In the genomic region with DNA sequence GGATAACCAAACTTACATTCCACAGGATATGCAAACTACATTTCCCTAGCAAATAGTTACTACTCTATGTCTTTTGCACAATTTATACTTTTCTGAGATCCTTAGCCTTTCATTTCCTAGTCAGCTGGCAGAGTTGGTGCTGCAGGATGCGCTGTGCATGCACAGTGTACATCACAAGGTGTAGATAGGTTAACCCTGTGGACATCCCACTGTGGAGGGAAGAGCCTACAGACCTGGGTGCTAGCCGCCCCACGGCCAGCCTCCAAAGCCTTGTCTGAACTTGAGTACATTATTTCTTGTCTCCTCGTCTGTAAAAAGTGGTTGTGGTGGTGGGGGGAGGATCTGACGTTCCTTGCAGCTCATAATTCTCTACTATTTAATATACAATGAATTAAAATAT, we compare ENCODE assay signal across 9 cellular contexts. TPM values are rescaled to one million over a fixed set of nuclear protein-coding genes. Genes with fewer than 3 reads are reported as not detected.
DNase-seq lines count a peak whose midpoint lies in the region; ATAC-seq and TF ChIP-seq lines count a peak whose summit lies in the region.
"Had no signal": no experiment of that assay in that cellular context is flagged by ENCODE, and none has a peak within 500 bp of the region (broad histone marks: within the 10 kb centered on the region; RNA-seq: fewer than 3 reads in every experiment).

No MANE protein-coding gene starts in this region.

- H3K4me1 ChIP-seq in breast epithelium (peaks cover 6 to 22% of the 10 kb centered on the region in 2 donors), mammary epithelial cell (ENCODE audit: insufficient read depth, low read length) (peaks cover 45% of the 10 kb centered on the region), thymus (ENCODE audit: control insufficient read depth, insufficient read depth, low read length) (peaks cover 14% of the 10 kb centered on the region)

- no peaks in the 10 kb centered on the region for H3K9me3 Mint-ChIP-seq in activated T-helper 2 cell treated with anti-CD3 and anti-CD28 coated beads, Interferon-gamma antibody, Interleukin-2, Interleukin-4, amounts not matched to agents 10 μg/mL and 5 μg/mL and 100 μg/mL, durations not matched to agents 14 hours and 24 hours and 36 hours

- ATAC-seq in SK-N-SH treated with all-trans-retinoic acid at 6 μM for 48 hours (no peak), HG02970 (IDR thresholded peaks at IDR 0.05; ENCODE audit: low FRiP score, unreplicated experiment) (no peak)

- peaks cover 63% of the 10 kb centered on the region for H3K4me1 Mint-ChIP-seq in activated T-helper 2 cell treated with anti-CD3 and anti-CD28 coated beads, Interferon-gamma antibody, Interleukin-2, Interleukin-4, amounts not matched to agents 10 μg/mL and 5 μg/mL and 100 μg/mL, durations not matched to agents 14 hours and 24 hours and 36 hours (ENCODE audit: low read depth)

- H3K4me3 ChIP-seq in breast epithelium (peak overlapping the region in 2 of 3 donors; percentile 72 to 75), mammary epithelial cell (replicated peaks in 1 of 3; ENCODE audit: insufficient read depth in 1 of 3, low read depth in 2 of 3, low read length in 3 of 3) (no peak overlapping the region), kidney epithelial cell (ENCODE audit: low read depth, low read length) (peak overlapping the region; percentile 63), thymus (ENCODE audit: low read length) (no peak overlapping the region), dorsolateral prefrontal cortex (peak overlapping the region in 5 of 59 donors; percentile 13 to 62 (median 28))

- no peaks in the 10 kb centered on the region for H3K27me3 Mint-ChIP-seq in activated T-helper 2 cell treated with anti-CD3 and anti-CD28 coated beads, Interferon-gamma antibody, Interleukin-2, Interleukin-4, amounts not matched to agents 10 μg/mL and 5 μg/mL and 100 μg/mL, durations not matched to agents 14 hours and 24 hours and 36 hours (ENCODE audit: low read depth)

- TF ChIP-seq CTCF in breast epithelium (IDR thresholded peaks at IDR 0.05) (no peak), mammary epithelial cell (conservative IDR thresholded peaks at IDR 0.05 in 1 of 2, IDR thresholded peaks at IDR 0.05 in 1 of 2; ENCODE audit: extremely low read depth in 1 of 2, insufficient read depth in 1 of 2, low read depth in 1 of 2, low read length in 2 of 2) (no peak), kidney epithelial cell (IDR thresholded peaks at IDR 0.05; ENCODE audit: insufficient read depth, low read length, poor library complexity, severe bottlenecking) (no peak), dorsolateral prefrontal cortex (IDR thresholded peaks at IDR 0.05 in 54 of 56, conservative IDR thresholded peaks at IDR 0.05 in 2 of 56; ENCODE audit: low read depth in 1 of 56, partially characterized antibody in 56 of 56) (no peak)

- H3K27ac ChIP-seq in breast epithelium, result peak overlapping the region; percentile 85 to 92
- H3K27ac ChIP-seq in mammary epithelial cell (ENCODE audit: insufficient read depth, low read depth, low read length), result no peak overlapping the region
- peak overlapping the region; percentile 48 for H3K27ac ChIP-seq in thymus (ENCODE audit: low read depth)
- H3K27ac ChIP-seq in dorsolateral prefrontal cortex, result no peak overlapping the region

- no peak for DNase-seq in breast epithelium (ENCODE audit: low spot score in 2 of 2)
- DNase-seq in mammary epithelial cell, result no peak
- DNase-seq in activated T-helper 2 cell treated with anti-CD3 and anti-CD28 coated beads, Interferon-gamma antibody, Interleukin-2, Interleukin-4, amounts not matched to agents 10 μg/mL and 5 μg/mL and 100 μg/mL, durations not matched to agents 14 hours and 24 hours and 36 hours (ENCODE audit: low spot score), result no peak
- no peak for DNase-seq in kidney epithelial cell (ENCODE audit: low read depth)
- no peak for DNase-seq in dorsolateral prefrontal cortex
- DNase-seq: NCI-H187 had no signal

- H3K36me3 ChIP-seq in breast epithelium (no peaks in the 10 kb centered on the region), mammary epithelial cell (ENCODE audit: insufficient read depth, low read length) (no peaks in the 10 kb centered on the region), kidney epithelial cell (ENCODE audit: control insufficient read depth, insufficient read depth, low read length) (peaks cover 5% of the 10 kb centered on the region), thymus (ENCODE audit: control insufficient read depth, insufficient read depth) (no peaks in the 10 kb centered on the region)

- dilution Hi-C loops in mammary epithelial cell (cut with HindIII; ENCODE audit: low sequenced_read_pairs), result loop anchor here (5.0 to 10.0 kb wide), 3 partner anchors 42 to 225 kb away; no protein-coding TSS in a partner anchor

- no peak overlapping the region for H3K4me2 ChIP-seq in mammary epithelial cell (ENCODE audit: insufficient read depth, low read depth, low read length)

- 45% methylated on average over 5 of the region's 5 CpGs for WGBS in mammary epithelial cell (ENCODE audit: low coverage, missing lambda C conversion rate)
- WGBS in thymus, result 86% methylated on average over 5 of the region's 5 CpGs

- BruUV-seq in mammary epithelial cell (replicated peaks; lab: Mats Ljungman, UMichigan), result no TSS peak

- H3K9me3 ChIP-seq in breast epithelium (no peaks in the 10 kb centered on the region), mammary epithelial cell (replicated peaks; ENCODE audit: insufficient read depth, low read length) (no peaks in the 10 kb centered on the region), thymus (ENCODE audit: control insufficient read depth) (no peaks in the 10 kb centered on the region)

- peak overlapping the region; percentile 70 for H3K27ac Mint-ChIP-seq in activated T-helper 2 cell treated with anti-CD3 and anti-CD28 coated beads, Interferon-gamma antibody, Interleukin-2, Interleukin-4, amounts not matched to agents 10 μg/mL and 5 μg/mL and 100 μg/mL, durations not matched to agents 14 hours and 24 hours and 36 hours

- in situ Hi-C loops in mammary epithelial cell (cut with MboI; ENCODE audit: low sequenced_read_pairs in 2 of 2), result no loop called here

- CTCF ChIA-PET in mammary epithelial cell (lab: Charles Lee; ENCODE audit: low non-redundant PET), result no interaction called here

- H3K36me3 Mint-ChIP-seq in activated T-helper 2 cell treated with anti-CD3 and anti-CD28 coated beads, Interferon-gamma antibody, Interleukin-2, Interleukin-4, amounts not matched to agents 10 μg/mL and 5 μg/mL and 100 μg/mL, durations not matched to agents 14 hours and 24 hours and 36 hours (ENCODE audit: low read depth), result peaks cover 68% of the 10 kb centered on the region

- no peaks in the 10 kb centered on the region for H3K79me2 ChIP-seq in mammary epithelial cell (ENCODE audit: insufficient read depth, low read length)

- intact Hi-C loops in breast epithelium (cut with DNase I; ENCODE audit: low total_unique reads), result no loop called here
- intact Hi-C loops in mammary epithelial cell (cut with micrococcal nuclease), result loop anchor here (5.0 kb wide), 1 partner anchor 33 kb away; no protein-coding TSS in a partner anchor
- intact Hi-C loops in activated T-helper 2 cell treated with anti-CD3 and anti-CD28 coated beads, Interferon-gamma antibody, Interleukin-2, Interleukin-4, amounts not matched to agents 10 μg/mL and 5 μg/mL and 100 μg/mL, durations not matched to agents 14 hours and 24 hours and 36 hours (cut with micrococcal nuclease), result loop anchor here (10.0 kb wide), 3 partner anchors 235 to 1235 kb away; a partner anchor contains a TSS
- intact Hi-C loops in dorsolateral prefrontal cortex (cut with DNase I), result no loop called here

- TF ChIP-seq POLR2A in breast epithelium (IDR thresholded peaks at IDR 0.05), result no peak

- H3K27me3 ChIP-seq in breast epithelium, result no peaks in the 10 kb centered on the region
- no peaks in the 10 kb centered on the region for H3K27me3 ChIP-seq in mammary epithelial cell (ENCODE audit: insufficient read depth, low read length)
- H3K27me3 ChIP-seq in kidney epithelial cell (ENCODE audit: control insufficient read depth, insufficient read depth, low read length), result no peaks in the 10 kb centered on the region
- no peaks in the 10 kb centered on the region for H3K27me3 ChIP-seq in thymus (ENCODE audit: control insufficient read depth, insufficient read depth)
- H3K27me3 ChIP-seq in dorsolateral prefrontal cortex, result no peaks in the 10 kb centered on the region

- peak overlapping the region; percentile 98 for H3K4me3 Mint-ChIP-seq in activated T-helper 2 cell treated with anti-CD3 and anti-CD28 coated beads, Interferon-gamma antibody, Interleukin-2, Interleukin-4, amounts not matched to agents 10 μg/mL and 5 μg/mL and 100 μg/mL, durations not matched to agents 14 hours and 24 hours and 36 hours (ENCODE audit: low read depth)

- no peak overlapping the region for H2AFZ ChIP-seq in mammary epithelial cell (ENCODE audit: low read depth, low read length)

- H3K9ac ChIP-seq in mammary epithelial cell (ENCODE audit: insufficient read depth, low read length), result no peak overlapping the region

- H4K20me1 ChIP-seq in mammary epithelial cell (ENCODE audit: insufficient read depth, low read length), result no peaks in the 10 kb centered on the region

TF ChIP-seq in SK-N-SH treated with all-trans-retinoic acid at 6 μM for 48 hours, 23 proteins besides CTCF, POLR2A, EP300 and RAD21 (continues in another document):
- TF ChIP-seq, protein P1, sequence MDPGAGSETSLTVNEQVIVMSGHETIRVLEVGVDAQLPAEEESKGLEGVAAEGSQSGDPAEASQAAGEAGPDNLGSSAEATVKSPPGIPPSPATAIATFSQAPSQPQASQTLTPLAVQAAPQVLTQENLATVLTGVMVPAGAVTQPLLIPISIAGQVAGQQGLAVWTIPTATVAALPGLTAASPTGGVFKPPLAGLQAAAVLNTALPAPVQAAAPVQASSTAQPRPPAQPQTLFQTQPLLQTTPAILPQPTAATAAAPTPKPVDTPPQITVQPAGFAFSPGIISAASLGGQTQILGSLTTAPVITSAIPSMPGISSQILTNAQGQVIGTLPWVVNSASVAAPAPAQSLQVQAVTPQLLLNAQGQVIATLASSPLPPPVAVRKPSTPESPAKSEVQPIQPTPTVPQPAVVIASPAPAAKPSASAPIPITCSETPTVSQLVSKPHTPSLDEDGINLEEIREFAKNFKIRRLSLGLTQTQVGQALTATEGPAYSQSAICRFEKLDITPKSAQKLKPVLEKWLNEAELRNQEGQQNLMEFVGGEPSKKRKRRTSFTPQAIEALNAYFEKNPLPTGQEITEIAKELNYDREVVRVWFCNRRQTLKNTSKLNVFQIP (CRISPR knock-in tag; IDR thresholded peaks at IDR 0.05; ENCODE audit: borderline replicate concordance, low read depth), result no peak
- no peak for TF ChIP-seq OSR1 (CRISPR knock-in tag; IDR thresholded peaks at IDR 0.05)
- no peak for TF ChIP-seq ZNF8 (CRISPR knock-in tag; IDR thresholded peaks at IDR 0.05)
- TF ChIP-seq SNAI2 (CRISPR knock-in tag; IDR thresholded peaks at IDR 0.05), result no peak

RNA-seq across cellular contexts. Expression of a gene that starts 3.5 kb away (rescaled TPM):
- total RNA-seq in breast epithelium, result 100 to 1,000 TPM in 2 of 3 donors, 10 to 100 TPM in 1; 37.0 to 294 (median 155) TPM
- total RNA-seq in mammary epithelial cell, result 1 to 10 TPM; 2.8 to 3.2 TPM
- 4.3 TPM for polyA plus RNA-seq in mammary epithelial cell
- polyA minus RNA-seq in mammary epithelial cell, result not detected
- total RNA-seq in activated T-helper 2 cell treated with anti-CD3 and anti-CD28 coated beads, Interferon-gamma antibody, Interleukin-2, Interleukin-4, amounts not matched to agents 10 μg/mL and 5 μg/mL and 100 μg/mL, durations not matched to agents 14 hours and 24 hours and 36 hours, result 52.3 and 54.8 TPM in 2 replicates
- total RNA-seq in kidney epithelial cell, result 8.6 and 16.5 TPM in 2 replicates
- 38.4 TPM for polyA plus RNA-seq in thymus
- 10 to 100 TPM in 6 of 120 experiments, 1 to 10 TPM in 113, under 1 TPM in 1; 0.77 to 25.0 (median 4.6) TPM for total RNA-seq in dorsolateral prefrontal cortex

Comparison
In these comparisons a context has a peak if more than half of its experiments do, and no peak if none do; other contexts are left out.
1. H3K27ac ChIP-seq: peak in breast epithelium (2 of 2) and thymus (single experiment); none in mammary epithelial cell (single experiment) and dorsolateral prefrontal cortex (0 of 59).
2. H3K4me3 ChIP-seq: peak in breast epithelium (2 of 3) and kidney epithelial cell (single experiment); none in mammary epithelial cell (0 of 3) and thymus (single experiment).
3. intact Hi-C loops: an anchor here in mammary epithelial cell (5.0 kb wide) and activated T-helper 2 cell treated with anti-CD3 and anti-CD28 coated beads, Interferon-gamma antibody, Interleukin-2, Interleukin-4, amounts not matched to agents 10 μg/mL and 5 μg/mL and 100 μg/mL, durations not matched to agents 14 hours and 24 hours and 36 hours (10.0 kb wide); none called in breast epithelium and dorsolateral prefrontal cortex.